Comparison of ENCODE assay signal across 1 cellular context in the genomic region with DNA sequence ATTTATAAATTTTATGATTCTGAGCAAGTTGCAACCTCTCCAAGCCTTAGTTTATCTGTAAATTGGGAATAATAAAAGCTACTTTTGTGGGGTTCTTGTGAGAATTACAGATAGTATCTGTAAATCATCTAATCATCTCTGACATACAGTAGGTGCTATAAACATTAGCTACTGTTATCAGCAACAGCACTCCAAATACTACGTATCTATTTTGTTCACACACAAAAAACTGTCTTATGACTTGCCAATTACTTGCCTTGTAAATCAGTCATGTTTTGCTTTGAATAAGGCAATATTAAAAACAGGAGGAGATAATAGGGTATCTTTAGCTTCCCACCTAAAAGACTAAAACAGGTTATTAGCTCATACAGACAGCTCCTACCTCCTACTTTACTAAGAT.
TF ChIP-seq lines count a peak whose summit lies in the region.

No MANE protein-coding gene starts in this region.

TF ChIP-seq in K562, 482 proteins besides CTCF, POLR2A, EP300 and RAD21 (continued from another document):
- TF ChIP-seq, protein P1, sequence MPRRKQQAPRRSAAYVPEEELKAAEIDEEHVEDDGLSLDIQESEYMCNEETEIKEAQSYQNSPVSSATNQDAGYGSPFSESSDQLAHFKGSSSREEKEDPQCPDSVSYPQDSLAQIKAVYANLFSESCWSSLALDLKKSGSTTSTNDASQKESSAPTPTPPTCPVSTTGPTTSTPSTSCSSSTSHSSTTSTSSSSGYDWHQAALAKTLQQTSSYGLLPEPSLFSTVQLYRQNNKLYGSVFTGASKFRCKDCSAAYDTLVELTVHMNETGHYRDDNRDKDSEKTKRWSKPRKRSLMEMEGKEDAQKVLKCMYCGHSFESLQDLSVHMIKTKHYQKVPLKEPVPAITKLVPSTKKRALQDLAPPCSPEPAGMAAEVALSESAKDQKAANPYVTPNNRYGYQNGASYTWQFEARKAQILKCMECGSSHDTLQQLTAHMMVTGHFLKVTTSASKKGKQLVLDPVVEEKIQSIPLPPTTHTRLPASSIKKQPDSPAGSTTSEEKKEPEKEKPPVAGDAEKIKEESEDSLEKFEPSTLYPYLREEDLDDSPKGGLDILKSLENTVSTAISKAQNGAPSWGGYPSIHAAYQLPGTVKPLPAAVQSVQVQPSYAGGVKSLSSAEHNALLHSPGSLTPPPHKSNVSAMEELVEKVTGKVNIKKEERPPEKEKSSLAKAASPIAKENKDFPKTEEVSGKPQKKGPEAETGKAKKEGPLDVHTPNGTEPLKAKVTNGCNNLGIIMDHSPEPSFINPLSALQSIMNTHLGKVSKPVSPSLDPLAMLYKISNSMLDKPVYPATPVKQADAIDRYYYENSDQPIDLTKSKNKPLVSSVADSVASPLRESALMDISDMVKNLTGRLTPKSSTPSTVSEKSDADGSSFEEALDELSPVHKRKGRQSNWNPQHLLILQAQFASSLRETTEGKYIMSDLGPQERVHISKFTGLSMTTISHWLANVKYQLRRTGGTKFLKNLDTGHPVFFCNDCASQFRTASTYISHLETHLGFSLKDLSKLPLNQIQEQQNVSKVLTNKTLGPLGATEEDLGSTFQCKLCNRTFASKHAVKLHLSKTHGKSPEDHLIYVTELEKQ (CRISPR knock-in tag; IDR thresholded peaks at IDR 0.05), result no peak
- TF ChIP-seq PTBP1 (IDR thresholded peaks at IDR 0.05; ENCODE audit: low read depth, low read length) (no peak), TCF7 (IDR thresholded peaks at IDR 0.05; ENCODE audit: borderline replicate concordance) (no peak), MNT (conservative IDR thresholded peaks at IDR 0.05) (0 out of 4 replicates have a peak, but pooled peaks of 1 of the 2 experiments have one; percentile 19), EWSR1 (IDR thresholded peaks at IDR 0.05; ENCODE audit: borderline replicate concordance, low read depth, partially characterized antibody) (no peak), TAL1 (IDR thresholded peaks at IDR 0.05) (peak; percentile 72), MTA3 (IDR thresholded peaks at IDR 0.05; ENCODE audit: borderline replicate concordance) (no peak), RFX1 (IDR thresholded peaks at IDR 0.05) (no peak), ZKSCAN8 (CRISPR knock-in tag; IDR thresholded peaks at IDR 0.05) (no peak), NCOA4 (IDR thresholded peaks at IDR 0.05; ENCODE audit: partially characterized antibody) (no peak), ZSCAN32 (CRISPR knock-in tag; IDR thresholded peaks at IDR 0.05) (no peak), ZEB2 (IDR thresholded peaks at IDR 0.05) (no peak), SPI1 (IDR thresholded peaks at IDR 0.05; ENCODE audit: borderline replicate concordance, low read depth, low read length) (no peak), ZNF655 (CRISPR knock-in tag; IDR thresholded peaks at IDR 0.05) (no peak), TFAM (CRISPR knock-in tag; conservative IDR thresholded peaks at IDR 0.05) (no peak), ZNF589 (CRISPR knock-in tag; IDR thresholded peaks at IDR 0.05; ENCODE audit: low read depth) (no peak), GATAD2A (IDR thresholded peaks at IDR 0.05) (no peak), SREBF2 (CRISPR knock-in tag; IDR thresholded peaks at IDR 0.05) (no peak), E4F1 (CRISPR knock-in tag; IDR thresholded peaks at IDR 0.05; ENCODE audit: borderline replicate concordance) (no peak), TARDBP (IDR thresholded peaks at IDR 0.05) (no peak), REST (CRISPR knock-in tag; IDR thresholded peaks at IDR 0.05; ENCODE audit: low read depth) (no peak), KLF16 (IDR thresholded peaks at IDR 0.05) (0 out of 2 replicates have a peak, but pooled peaks have one; percentile 21), XRCC3 (IDR thresholded peaks at IDR 0.05) (no peak), ZC3H8 (IDR thresholded peaks at IDR 0.05) (no peak), SIN3A (IDR thresholded peaks at IDR 0.05; ENCODE audit: borderline replicate concordance in 2 of 2, control insufficient read depth in 1 of 2, low read depth in 2 of 2, low read length in 2 of 2) (no peak), ARID1B (IDR thresholded peaks at IDR 0.05) (peak; percentile 64)
- TF ChIP-seq, protein P2, sequence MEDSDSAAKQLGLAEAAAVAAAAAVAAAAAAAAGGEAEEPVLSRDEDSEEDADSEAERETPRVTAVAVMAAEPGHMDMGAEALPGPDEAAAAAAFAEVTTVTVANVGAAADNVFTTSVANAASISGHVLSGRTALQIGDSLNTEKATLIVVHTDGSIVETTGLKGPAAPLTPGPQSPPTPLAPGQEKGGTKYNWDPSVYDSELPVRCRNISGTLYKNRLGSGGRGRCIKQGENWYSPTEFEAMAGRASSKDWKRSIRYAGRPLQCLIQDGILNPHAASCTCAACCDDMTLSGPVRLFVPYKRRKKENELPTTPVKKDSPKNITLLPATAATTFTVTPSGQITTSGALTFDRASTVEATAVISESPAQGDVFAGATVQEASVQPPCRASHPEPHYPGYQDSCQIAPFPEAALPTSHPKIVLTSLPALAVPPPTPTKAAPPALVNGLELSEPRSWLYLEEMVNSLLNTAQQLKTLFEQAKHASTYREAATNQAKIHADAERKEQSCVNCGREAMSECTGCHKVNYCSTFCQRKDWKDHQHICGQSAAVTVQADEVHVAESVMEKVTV (CRISPR knock-in tag; IDR thresholded peaks at IDR 0.05), result no peak
- TF ChIP-seq, protein P3, sequence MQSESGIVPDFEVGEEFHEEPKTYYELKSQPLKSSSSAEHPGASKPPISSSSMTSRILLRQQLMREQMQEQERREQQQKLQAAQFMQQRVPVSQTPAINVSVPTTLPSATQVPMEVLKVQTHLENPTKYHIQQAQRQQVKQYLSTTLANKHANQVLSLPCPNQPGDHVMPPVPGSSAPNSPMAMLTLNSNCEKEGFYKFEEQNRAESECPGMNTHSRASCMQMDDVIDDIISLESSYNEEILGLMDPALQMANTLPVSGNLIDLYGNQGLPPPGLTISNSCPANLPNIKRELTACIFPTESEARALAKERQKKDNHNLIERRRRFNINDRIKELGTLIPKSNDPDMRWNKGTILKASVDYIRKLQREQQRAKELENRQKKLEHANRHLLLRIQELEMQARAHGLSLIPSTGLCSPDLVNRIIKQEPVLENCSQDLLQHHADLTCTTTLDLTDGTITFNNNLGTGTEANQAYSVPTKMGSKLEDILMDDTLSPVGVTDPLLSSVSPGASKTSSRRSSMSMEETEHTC (IDR thresholded peaks at IDR 0.05), result no peak; the same call in 1 of the 2 replicates
- TF ChIP-seq, protein P4, sequence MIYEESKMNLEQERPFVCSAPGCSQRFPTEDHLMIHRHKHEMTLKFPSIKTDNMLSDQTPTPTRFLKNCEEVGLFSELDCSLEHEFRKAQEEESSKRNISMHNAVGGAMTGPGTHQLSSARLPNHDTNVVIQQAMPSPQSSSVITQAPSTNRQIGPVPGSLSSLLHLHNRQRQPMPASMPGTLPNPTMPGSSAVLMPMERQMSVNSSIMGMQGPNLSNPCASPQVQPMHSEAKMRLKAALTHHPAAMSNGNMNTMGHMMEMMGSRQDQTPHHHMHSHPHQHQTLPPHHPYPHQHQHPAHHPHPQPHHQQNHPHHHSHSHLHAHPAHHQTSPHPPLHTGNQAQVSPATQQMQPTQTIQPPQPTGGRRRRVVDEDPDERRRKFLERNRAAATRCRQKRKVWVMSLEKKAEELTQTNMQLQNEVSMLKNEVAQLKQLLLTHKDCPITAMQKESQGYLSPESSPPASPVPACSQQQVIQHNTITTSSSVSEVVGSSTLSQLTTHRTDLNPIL (CRISPR knock-in tag; IDR thresholded peaks at IDR 0.05), result no peak
